In genomic region chr15:51697150-51697549, GRCh38 we compare ENCODE assay signal across 2 cellular contexts.
TF ChIP-seq lines count a peak whose summit lies in the region.

No MANE protein-coding gene starts in this region.

TF ChIP-seq in K562, 482 proteins besides CTCF, POLR2A, EP300 and RAD21 (continues in another document):
- TF ChIP-seq CUX1 (CRISPR knock-in tag; IDR thresholded peaks at IDR 0.05) (0 out of 2 replicates have a peak, but pooled peaks have one; percentile 29), JUND (IDR thresholded peaks at IDR 0.05; ENCODE audit: borderline replicate concordance, low read depth, low read length) (peak; percentile 82), JUND (tag; IDR thresholded peaks at IDR 0.05; ENCODE audit: borderline replicate concordance, low read depth, low read length) (peak; percentile 91; the same call in 2 of the 3 replicates), FOXA3 (CRISPR knock-in tag; conservative IDR thresholded peaks at IDR 0.05 in 1 of 2, IDR thresholded peaks at IDR 0.05 in 1 of 2) (0 out of 4 replicates have a peak, but pooled peaks of 1 of the 2 experiments have one; percentile 14), NCOA2 (IDR thresholded peaks at IDR 0.05; ENCODE audit: partially characterized antibody in 2 of 2) (peak in 1 of 2 experiments; percentile 38), SMARCE1 (IDR thresholded peaks at IDR 0.05) (peak; percentile 86; the same call in 1 of the 2 replicates), ARID1B (IDR thresholded peaks at IDR 0.05) (peak; percentile 86), ADNP (tag; IDR thresholded peaks at IDR 0.05) (0 out of 2 replicates have a peak, but pooled peaks have one; percentile 40), STAT5A (IDR thresholded peaks at IDR 0.05; ENCODE audit: borderline replicate concordance, low read length) (peak; percentile 60), TAL1 (IDR thresholded peaks at IDR 0.05) (peak; percentile 75), POLR2H (tag; IDR thresholded peaks at IDR 0.05; ENCODE audit: low read depth) (no peak), MLLT1 (IDR thresholded peaks at IDR 0.05) (peak in 1 of 2 experiments; percentile 83; a peak in 1 of 4 replicates), ZNF561 (CRISPR knock-in tag; conservative IDR thresholded peaks at IDR 0.05) (no peak), GATA2 (CRISPR knock-in tag; IDR thresholded peaks at IDR 0.05) (peak; percentile 41; the same call in 1 of the 2 replicates), SOX6 (IDR thresholded peaks at IDR 0.05) (peak; percentile 48; the same call in 1 of the 2 replicates), RCOR1 (IDR thresholded peaks at IDR 0.05; ENCODE audit: borderline replicate concordance in 1 of 2, low read depth in 2 of 2, low read length in 2 of 2) (peak in 1 of 2 experiments; percentile 89; a peak in 2 of 4 replicates), DPF2 (IDR thresholded peaks at IDR 0.05) (peak; percentile 68), POLR2AphosphoS5 (IDR thresholded peaks at IDR 0.05; ENCODE audit: control insufficient read depth, insufficient read depth, low read depth, low read length) (peak; percentile 39; the same call in 1 of the 2 replicates), TEAD1 (CRISPR knock-in tag; IDR thresholded peaks at IDR 0.05) (peak in 1 of 2 experiments; percentile 58; a peak in 1 of 4 replicates), HDAC2 (IDR thresholded peaks at IDR 0.05) (peak; percentile 71; the same call in 1 of the 2 replicates), ARID3A (IDR thresholded peaks at IDR 0.05; ENCODE audit: borderline replicate concordance, low read depth, low read length) (0 out of 2 replicates have a peak, but pooled peaks have one; percentile 14), CBFA2T3 (IDR thresholded peaks at IDR 0.05) (peak; percentile 79), CBFA2T2 (conservative IDR thresholded peaks at IDR 0.05) (peak; percentile 58), DACH1 (IDR thresholded peaks at IDR 0.05; ENCODE audit: partially characterized antibody) (no peak), KLF16 (IDR thresholded peaks at IDR 0.05) (peak; percentile 71), KDM1A (IDR thresholded peaks at IDR 0.05) (peak; percentile 69 to 83), CSDE1 (IDR thresholded peaks at IDR 0.05) (no peak)

TF ChIP-seq in GM23338, 12 proteins besides CTCF, POLR2A, EP300 and RAD21:
- TF ChIP-seq ZNF462 (CRISPR knock-in tag; IDR thresholded peaks at IDR 0.05) = no peak
